28 cellular contexts compared by ENCODE assay signal in the genomic region with DNA sequence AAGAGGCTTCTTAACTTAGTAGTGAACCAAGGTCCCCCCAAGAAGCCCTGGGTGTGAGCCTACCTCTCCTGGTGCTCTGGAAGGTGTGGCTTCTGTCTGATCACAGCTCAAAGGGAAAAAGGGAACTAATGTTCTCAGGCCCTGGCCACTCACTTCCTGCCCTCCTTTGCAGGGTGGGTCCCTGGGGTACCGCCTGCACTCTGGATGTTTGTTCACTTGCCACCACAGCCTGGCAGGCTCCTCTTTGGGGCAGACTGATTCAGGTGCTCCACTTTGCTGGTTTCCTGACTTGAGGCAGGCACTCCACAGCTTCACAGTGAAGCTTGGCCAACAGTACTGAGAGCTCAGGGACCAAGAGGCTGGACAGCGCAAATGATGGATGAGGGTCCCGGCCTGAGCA. TPM values are rescaled to one million over a fixed set of nuclear protein-coding genes. Genes with fewer than 3 reads are reported as not detected.
DNase-seq lines count a peak whose midpoint lies in the region; ATAC-seq and TF ChIP-seq lines count a peak whose summit lies in the region.
"Had no signal": no experiment of that assay in that cellular context is flagged by ENCODE, and none has a peak within 500 bp of the region (broad histone marks: within the 10 kb centered on the region; RNA-seq: fewer than 3 reads in every experiment).

No MANE protein-coding gene starts in this region.

- no peaks in the 10 kb centered on the region for H3K27me3 Mint-ChIP-seq in central memory CD8-positive, alpha-beta T cell
- no peaks in the 10 kb centered on the region for H3K27me3 Mint-ChIP-seq in activated CD8-positive, alpha-beta T cell treated with anti-CD3 and anti-CD28 coated beads, Interleukin-2, amount 10 ng/mL, durations not matched to agents 7 days and 5 days (ENCODE audit: low read depth)
- H3K27me3 Mint-ChIP-seq: activated CD4-positive, alpha-beta memory T cell treated with anti-CD3 and anti-CD28 coated beads, Interleukin-2, amount 10 ng/mL, durations not matched to agents 7 days and 5 days; activated T-cell treated with anti-CD3 and anti-CD28 coated beads, Interleukin-2, amount 50 U/mL, for 24 hours; brain; effector memory CD8-positive, alpha-beta T cell; stimulated activated naive CD8-positive, alpha-beta T cell treated with anti-CD3 and anti-CD28 coated beads, Interleukin-15, amount 100 ng/mL, for 72 hours; T-helper 17 cell had no signal

- H4K20me1 ChIP-seq in SK-N-SH (ENCODE audit: insufficient read depth) = 0 out of 2 replicates have a peak, but pooled peaks cover 4% of the 10 kb centered on the region
- no peaks in the 10 kb centered on the region for H4K20me1 ChIP-seq in OCI-LY7 (ENCODE audit: insufficient read depth, low read length)

- H3K4me3 Mint-ChIP-seq in central memory CD8-positive, alpha-beta T cell = no peak overlapping the region
- no peak overlapping the region for H3K4me3 Mint-ChIP-seq in activated CD8-positive, alpha-beta T cell treated with anti-CD3 and anti-CD28 coated beads, Interleukin-2, amount 10 ng/mL, durations not matched to agents 7 days and 5 days
- H3K4me3 Mint-ChIP-seq: activated CD4-positive, alpha-beta memory T cell treated with anti-CD3 and anti-CD28 coated beads, Interleukin-2, amount 10 ng/mL, durations not matched to agents 7 days and 5 days; activated T-cell treated with anti-CD3 and anti-CD28 coated beads, Interleukin-2, amount 50 U/mL, for 24 hours; brain; effector memory CD8-positive, alpha-beta T cell; GM23338; stimulated activated naive CD8-positive, alpha-beta T cell treated with anti-CD3 and anti-CD28 coated beads, Interleukin-15, amount 100 ng/mL, for 72 hours; T-helper 17 cell had no signal

- H3K4me2 ChIP-seq in SK-N-SH (no peak overlapping the region), OCI-LY7 (ENCODE audit: low read length) (no peak overlapping the region)
- H3K4me2 ChIP-seq: GM23338 had no signal

- H3K27me3 ChIP-seq in SK-N-SH (ENCODE audit: insufficient read depth) (no peaks in the 10 kb centered on the region), right lobe of liver (no peaks in the 10 kb centered on the region)
- H3K27me3 ChIP-seq: spleen had no signal

- TF ChIP-seq CTCF in SK-N-SH (IDR thresholded peaks at IDR 0.05) (no peak), OCI-LY7 (conservative IDR thresholded peaks at IDR 0.05; ENCODE audit: low read length) (no peak), right lobe of liver (IDR thresholded peaks at IDR 0.05) (no peak)

- no TSS peak for BruUV-seq in OCI-LY7 (replicated peaks; lab: Mats Ljungman, UMichigan)

- no peak for TF ChIP-seq POLR2A in right lobe of liver (IDR thresholded peaks at IDR 0.05)

- peak overlapping the region; percentile 60 for H3K27ac Mint-ChIP-seq in central memory CD8-positive, alpha-beta T cell (ENCODE audit: low read depth)
- no peak overlapping the region for H3K27ac Mint-ChIP-seq in activated CD8-positive, alpha-beta T cell treated with anti-CD3 and anti-CD28 coated beads, Interleukin-2, amount 10 ng/mL, durations not matched to agents 7 days and 5 days
- H3K27ac Mint-ChIP-seq: activated CD4-positive, alpha-beta memory T cell treated with anti-CD3 and anti-CD28 coated beads, Interleukin-2, amount 10 ng/mL, durations not matched to agents 7 days and 5 days; GM23338; T-helper 17 cell had no signal

- H3K4me1 ChIP-seq in SK-N-SH (ENCODE audit: control insufficient read depth in 1 of 2, insufficient read depth in 2 of 2, low read depth in 1 of 2, low read length in 1 of 2) (peaks cover 0 to 63% of the 10 kb centered on the region in 2 experiments; a peak in 2 of 4 replicates), OCI-LY7 (ENCODE audit: insufficient read depth, low read length, poor library complexity, severe bottlenecking) (peaks cover 5% of the 10 kb centered on the region), right lobe of liver (peaks cover 0 to 3% (median 0%) of the 10 kb centered on the region in 4 donors)

- CTCF ChIA-PET in SK-N-SH (lab: Yijun Ruan, JAX) = interaction anchor here (1.2 kb wide), 1 partner anchor 39 kb away, joined by 4 read pairs; no protein-coding TSS in a partner anchor
- CTCF ChIA-PET in OCI-LY7 (lab: Charles Lee; ENCODE audit: unreplicated experiment) = no interaction called here
- CTCF ChIA-PET in activated CD8-positive, alpha-beta T cell treated with anti-CD3 and anti-CD28 coated beads, Interleukin-2, amount 10 ng/mL, durations not matched to agents 7 days and 5 days (lab: Charles Lee) = no interaction called here

- POLR2A ChIA-PET in SK-N-SH (lab: Yijun Ruan, JAX) (no interaction called here), OCI-LY7 (lab: Charles Lee) (interaction anchor here (0.8 kb wide), 1 partner anchor 23 kb away, joined by 3 read pairs; no protein-coding TSS in a partner anchor)
- POLR2A ChIA-PET in activated CD8-positive, alpha-beta T cell treated with anti-CD3 and anti-CD28 coated beads, Interleukin-2, amount 10 ng/mL, durations not matched to agents 7 days and 5 days (lab: Charles Lee) = no interaction called here

- TF ChIP-seq RAD21 in SK-N-SH (IDR thresholded peaks at IDR 0.05; ENCODE audit: low read length) = no peak

- H3K9me3 Mint-ChIP-seq in central memory CD8-positive, alpha-beta T cell = no peaks in the 10 kb centered on the region
- H3K9me3 Mint-ChIP-seq in activated CD8-positive, alpha-beta T cell treated with anti-CD3 and anti-CD28 coated beads, Interleukin-2, amount 10 ng/mL, durations not matched to agents 7 days and 5 days (ENCODE audit: insufficient read depth) = no peaks in the 10 kb centered on the region
- H3K9me3 Mint-ChIP-seq: activated CD4-positive, alpha-beta memory T cell treated with anti-CD3 and anti-CD28 coated beads, Interleukin-2, amount 10 ng/mL, durations not matched to agents 7 days and 5 days; activated T-cell treated with anti-CD3 and anti-CD28 coated beads, Interleukin-2, amount 50 U/mL, for 24 hours; brain; effector memory CD8-positive, alpha-beta T cell; GM23338; stimulated activated naive CD8-positive, alpha-beta T cell treated with anti-CD3 and anti-CD28 coated beads, Interleukin-15, amount 100 ng/mL, for 72 hours had no signal

- no peak overlapping the region for H3K4me3 ChIP-seq in SK-N-SH (ENCODE audit: low read depth in 2 of 2, low read length in 1 of 2)
- H3K4me3 ChIP-seq in OCI-LY7 (ENCODE audit: low read depth, low read length, poor library complexity, severe bottlenecking) = no peak overlapping the region
- H3K4me3 ChIP-seq in right lobe of liver = no peak overlapping the region
- H3K4me3 ChIP-seq: GM23338, spleen had no signal

- H3K36me3 Mint-ChIP-seq in central memory CD8-positive, alpha-beta T cell (ENCODE audit: insufficient read depth) = peaks cover 14% of the 10 kb centered on the region
- H3K36me3 Mint-ChIP-seq in activated CD8-positive, alpha-beta T cell treated with anti-CD3 and anti-CD28 coated beads, Interleukin-2, amount 10 ng/mL, durations not matched to agents 7 days and 5 days (ENCODE audit: low read depth) = peaks cover 19% of the 10 kb centered on the region

- TF ChIP-seq EP300 in SK-N-SH (IDR thresholded peaks at IDR 0.05; ENCODE audit: borderline replicate concordance in 1 of 2, low read depth in 1 of 2, low read length in 1 of 2) = no peak

- H3K79me2 ChIP-seq in SK-N-SH (ENCODE audit: insufficient read depth) (no peaks in the 10 kb centered on the region), OCI-LY7 (ENCODE audit: insufficient read depth, low read depth, low read length) (no peaks in the 10 kb centered on the region)

- intact Hi-C loops in OCI-LY7 (cut with micrococcal nuclease; ENCODE audit: unreplicated experiment) (no loop called here), right lobe of liver (cut with DNase I) (no loop called here)

- no peaks in the 10 kb centered on the region for H3F3A ChIP-seq in SK-N-SH (replicated peaks; ENCODE audit: insufficient read depth)

- WGBS in SK-N-SH (ENCODE audit: low lambda C conversion rate) = 95% methylated on average over 3 of the region's 3 CpGs
- WGBS in right lobe of liver (ENCODE audit: insufficient coverage, low coverage, low lambda C conversion rate, missing lambda C conversion rate) = no CpG with 5 or more reads among the region's 3 CpGs

- peaks cover 0 to 41% of the 10 kb centered on the region in 2 experiments for H3K36me3 ChIP-seq in SK-N-SH (replicated peaks in 1 of 2; ENCODE audit: control insufficient read depth in 1 of 2, insufficient read depth in 2 of 2, low read length in 1 of 2)
- peaks cover 33% of the 10 kb centered on the region; the same call in 1 of the 2 replicates for H3K36me3 ChIP-seq in OCI-LY7 (ENCODE audit: insufficient read depth, low read length)
- H3K36me3 ChIP-seq in right lobe of liver = peaks cover 0 to 27% (median 7%) of the 10 kb centered on the region in 4 donors

- ATAC-seq in SK-N-SH treated with all-trans-retinoic acid at 6 μM for 48 hours = no peak
- ATAC-seq in central memory CD8-positive, alpha-beta T cell (replicated peaks; ENCODE audit: extremely low read depth, poor library complexity, severe bottlenecking) = no peak
- no peak for ATAC-seq in right lobe of liver
- ATAC-seq in activated CD8-positive, alpha-beta T cell treated with anti-CD3 and anti-CD28 coated beads, Interleukin-2, amount 10 ng/mL, durations not matched to agents 7 days and 5 days = no peak
- ATAC-seq: effector memory CD8-positive, alpha-beta T cell; GM23338; stimulated activated naive CD8-positive, alpha-beta T cell treated with anti-CD3 and anti-CD28 coated beads, Interleukin-15, amount 100 ng/mL, for 72 hours; T-helper 17 cell had no signal

- H2AFZ ChIP-seq in SK-N-SH (ENCODE audit: low read depth) = no peak overlapping the region
- H2AFZ ChIP-seq in OCI-LY7 (ENCODE audit: low read length) = no peak overlapping the region
- H2AFZ ChIP-seq: GM23338 had no signal

- no peaks in the 10 kb centered on the region for H3K4me1 Mint-ChIP-seq in central memory CD8-positive, alpha-beta T cell
- no peaks in the 10 kb centered on the region for H3K4me1 Mint-ChIP-seq in activated CD8-positive, alpha-beta T cell treated with anti-CD3 and anti-CD28 coated beads, Interleukin-2, amount 10 ng/mL, durations not matched to agents 7 days and 5 days (ENCODE audit: low read depth)
- H3K4me1 Mint-ChIP-seq: activated CD4-positive, alpha-beta memory T cell treated with anti-CD3 and anti-CD28 coated beads, Interleukin-2, amount 10 ng/mL, durations not matched to agents 7 days and 5 days; brain; GM23338; stimulated activated naive CD8-positive, alpha-beta T cell treated with anti-CD3 and anti-CD28 coated beads, Interleukin-15, amount 100 ng/mL, for 72 hours; T-helper 17 cell had no signal

- H3K9me3 ChIP-seq in SK-N-SH = no peaks in the 10 kb centered on the region
- no peaks in the 10 kb centered on the region for H3K9me3 ChIP-seq in OCI-LY7 (ENCODE audit: low read length)
- no peaks in the 10 kb centered on the region for H3K9me3 ChIP-seq in right lobe of liver
- H3K9me3 ChIP-seq: spleen had no signal

- no peak overlapping the region for H3K9ac ChIP-seq in SK-N-SH

- DNase-seq in SK-N-SH = peak; percentile 4
- DNase-seq in OCI-LY7 (ENCODE audit: low spot score) = peak; percentile 48
- DNase-seq in central memory CD8-positive, alpha-beta T cell (ENCODE audit: low spot score in 2 of 2) = no peak
- no peak for DNase-seq in ecto neural progenitor cell (ENCODE audit: low spot score)
- DNase-seq in right lobe of liver = no peak
- no peak for DNase-seq in NCI-H128 (lab: John Stamatoyannopoulos, UW; ENCODE audit: unreplicated experiment)
- no peak for DNase-seq in activated CD8-positive, alpha-beta T cell treated with anti-CD3 and anti-CD28 coated beads, Interleukin-2, amount 10 ng/mL, durations not matched to agents 7 days and 5 days
- DNase-seq: activated CD4-positive, alpha-beta memory T cell treated with anti-CD3 and anti-CD28 coated beads, Interleukin-2, amount 10 ng/mL, durations not matched to agents 7 days and 5 days; activated CD4-positive, CD25-positive, alpha-beta regulatory T cell; activated T-cell treated with anti-CD3 and anti-CD28 coated beads, Interleukin-2, amount 50 U/mL, for 24 hours; AML-193; COR-L47; effector memory CD8-positive, alpha-beta T cell; mammary epithelial cell; NCI-H187; NCI-H69; occipital lobe; OCI-M1; SHP77 treated with DMSO at 0.1 percent for 48 hours; spleen; stimulated activated CD4-positive, alpha-beta T cell treated with anti-CD3 and anti-CD28 coated beads, Interleukin-4, amount 100 ng/mL, for 1 hour; stimulated activated naive CD8-positive, alpha-beta T cell treated with anti-CD3 and anti-CD28 coated beads, Interleukin-15, amount 100 ng/mL, for 72 hours; T-helper 17 cell; trophoblast cell had no signal

- H3K9me2 ChIP-seq in SK-N-SH (no peaks in the 10 kb centered on the region), OCI-LY7 (ENCODE audit: insufficient read depth, low read length) (no peaks in the 10 kb centered on the region)

- H3K27ac ChIP-seq in SK-N-SH (ENCODE audit: low read depth in 2 of 2, low read length in 1 of 2) = no peak overlapping the region
- H3K27ac ChIP-seq in OCI-LY7 (ENCODE audit: low read depth, low read length, poor library complexity, severe bottlenecking) = no peak overlapping the region
- no peak overlapping the region for H3K27ac ChIP-seq in right lobe of liver
- H3K27ac ChIP-seq: HL-60 had no signal

RNA-seq across cellular contexts. Expression of a gene that starts 5.9 kb away (rescaled TPM):
- 0.15 and 0.43 TPM in 2 replicates for polyA plus RNA-seq in SK-N-SH (2012; rRNA removed)
- 0.09 and 0.14 TPM in 2 replicates for polyA plus RNA-seq in SK-N-SH (2012; cell fraction: cytosol; rRNA removed)
- 3.1 TPM in 2 replicates for polyA plus RNA-seq in SK-N-SH (2012; cell fraction: nucleus; rRNA removed)
- total RNA-seq in OCI-LY7 (2014; rRNA removed; shearing (Covaris generic)) = 0.23 and 0.98 TPM in 2 replicates
- total RNA-seq in OCI-LY7 (2022) = 1.4 and 2.0 TPM in 2 replicates
- 1 to 10 TPM in 4 of 6 experiments, under 1 TPM in 2; 0.19 to 6.2 (median 1.5) TPM for total RNA-seq in right lobe of liver
- total RNA-seq in activated CD8-positive, alpha-beta T cell treated with anti-CD3 and anti-CD28 coated beads, Interleukin-2, amount 10 ng/mL, durations not matched to agents 7 days and 5 days = under 1 TPM; 0.34 TPM

RNA-seq across cellular contexts. Expression of a gene that starts 14.9 kb away (rescaled TPM):
- 39.9 and 43.9 TPM in 2 replicates for polyA plus RNA-seq in SK-N-SH (2012; rRNA removed)
- polyA plus RNA-seq in SK-N-SH (2012; cell fraction: cytosol; rRNA removed) = 17.7 and 26.0 TPM in 2 replicates
- polyA plus RNA-seq in SK-N-SH (2012; cell fraction: nucleus; rRNA removed) = 106 and 115 TPM in 2 replicates
- total RNA-seq in OCI-LY7 (2014; rRNA removed; shearing (Covaris generic)) = 46.4 and 62.6 TPM in 2 replicates
- total RNA-seq in OCI-LY7 (2022) (54.3 and 60.4 TPM in 2 replicates), right lobe of liver (10 to 100 TPM; 10.4 to 28.8 (median 17.3) TPM)
- 10 to 100 TPM; 48.1 to 53.5 TPM for total RNA-seq in activated CD8-positive, alpha-beta T cell treated with anti-CD3 and anti-CD28 coated beads, Interleukin-2, amount 10 ng/mL, durations not matched to agents 7 days and 5 days

Comparison
In these comparisons a context has a peak if more than half of its experiments do, and no peak if none do; other contexts are left out.
1. DNase-seq: peak in SK-N-SH (single experiment) and OCI-LY7 (single experiment); none in central memory CD8-positive, alpha-beta T cell (0 of 2), ecto neural progenitor cell (single experiment), right lobe of liver (0 of 3), NCI-H128 (single experiment) and activated CD8-positive, alpha-beta T cell treated with anti-CD3 and anti-CD28 coated beads, Interleukin-2, amount 10 ng/mL, durations not matched to agents 7 days and 5 days (single experiment).